Comparison of ENCODE assay signal across 1 cellular context in the genomic region with DNA sequence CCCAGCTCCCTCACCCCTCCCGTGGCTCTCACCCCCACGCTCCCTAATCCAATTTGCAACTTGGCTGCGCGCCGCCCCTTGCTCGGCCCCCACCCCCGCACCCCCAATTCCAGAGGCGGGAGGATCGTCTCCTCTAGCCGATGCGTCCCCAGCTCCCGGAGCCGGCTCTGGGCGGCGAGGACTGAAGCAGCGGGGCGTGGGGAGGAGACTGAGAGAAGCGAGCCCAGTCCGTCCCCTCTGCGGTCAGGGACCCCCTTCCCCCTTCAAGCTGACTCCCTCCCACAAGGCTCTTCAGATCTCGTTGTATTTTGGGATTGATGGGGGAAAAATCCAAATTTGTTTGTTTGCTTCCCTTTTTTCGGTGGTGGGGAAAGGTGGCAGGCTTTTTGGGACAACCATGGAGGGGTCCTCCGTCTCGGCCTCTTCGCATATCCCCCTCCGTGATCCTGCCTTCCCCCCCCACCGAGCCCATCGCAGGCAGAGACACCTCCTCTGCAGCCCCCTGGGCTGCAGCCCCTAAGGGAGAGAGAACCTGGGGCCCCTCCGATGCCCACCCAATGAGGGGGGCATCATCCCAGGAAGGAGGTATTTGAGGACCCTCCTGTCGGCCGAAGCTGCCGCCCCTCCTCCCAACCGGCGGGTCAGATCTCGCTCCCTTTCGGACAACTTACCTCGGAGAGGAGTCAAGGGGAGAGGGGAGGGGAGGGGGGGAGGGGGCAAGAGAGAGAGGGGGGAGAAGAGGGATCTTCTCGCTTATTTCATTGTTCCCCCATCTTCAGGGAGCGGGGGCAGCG.
A peak's percentile ranks its signal among the peaks of the same experiment; 100 is the strongest.
TF ChIP-seq lines count a peak whose summit lies in the region.

No MANE protein-coding gene starts in this region.

TF ChIP-seq in HepG2, 621 proteins besides CTCF, POLR2A, EP300 and RAD21:
- no peak for TF ChIP-seq ETV5 (CRISPR knock-in tag; IDR thresholded peaks at IDR 0.05; ENCODE audit: borderline replicate concordance)
- no peak for TF ChIP-seq GABPB1 (CRISPR knock-in tag; IDR thresholded peaks at IDR 0.05)
- peak; percentile 76; the same call in 1 of the 2 replicates for TF ChIP-seq EZH2 (conservative IDR thresholded peaks at IDR 0.05; ENCODE audit: low read depth, low read length)
